ENCODE assay signal across 15 cellular contexts in genomic region chr6:101779051-101779844, GRCh38.
DNase-seq lines count a peak whose midpoint lies in the region; ATAC-seq and TF ChIP-seq lines count a peak whose summit lies in the region.
"Had no signal": no experiment of that assay in that cellular context is flagged by ENCODE, and none has a peak within 500 bp of the region (broad histone marks: within the 10 kb centered on the region; RNA-seq: fewer than 3 reads in every experiment).

No MANE protein-coding gene starts in this region.

- H2BK5ac ChIP-seq in IMR-90 (ENCODE audit: low read depth, low read length, poor library complexity, severe bottlenecking), result no peak overlapping the region

- H3K36me3 ChIP-seq in IMR-90 (ENCODE audit: control insufficient read depth, insufficient read depth, low read length), result no peaks in the 10 kb centered on the region
- no peaks in the 10 kb centered on the region for H3K36me3 ChIP-seq in adipocyte (ENCODE audit: control insufficient read depth, insufficient read depth, low read length, severe bottlenecking)
- H3K36me3 ChIP-seq: left ventricle myocardium inferior had no signal

- no peak overlapping the region for H3K27ac ChIP-seq in IMR-90 (ENCODE audit: insufficient read depth, low read length)
- H3K27ac ChIP-seq: left ventricle myocardium inferior, testis had no signal

- dilution Hi-C loops in IMR-90 (cut with HindIII; ENCODE audit: low sequenced_read_pairs, unreplicated experiment), result no loop called here

- TF ChIP-seq POLR2A in IMR-90 (IDR thresholded peaks at IDR 0.05; ENCODE audit: low read depth, low read length), result no peak

- no peak overlapping the region for H4K91ac ChIP-seq in IMR-90 (ENCODE audit: insufficient read depth, low read depth, low read length)

- no peak overlapping the region for H4K8ac ChIP-seq in IMR-90 (ENCODE audit: low read depth in 2 of 2, low read length in 2 of 2)

- no peaks in the 10 kb centered on the region for H3K4me1 ChIP-seq in IMR-90 (ENCODE audit: control insufficient read depth, insufficient read depth, low read length)
- H3K4me1 ChIP-seq in adipocyte (ENCODE audit: control insufficient read depth, insufficient read depth, low read length), result peaks cover 16% of the 10 kb centered on the region
- H3K4me1 ChIP-seq: testis had no signal

- CTCF ChIA-PET in IMR-90 (lab: Yijun Ruan, JAX), result interaction anchor here (0.8 kb wide), 1 partner anchor 77 kb away, joined by 3 read pairs; no protein-coding TSS in a partner anchor

- in situ Hi-C loops in Caki2 (cut with HindIII; ENCODE audit: low pct_unique_long_range_greater_than_20kb, low sequenced_read_pairs) (no loop called here), IMR-90 (cut with MboI; ENCODE audit: low sequenced_read_pairs) (no loop called here)

- TF ChIP-seq CTCF in IMR-90 (conservative IDR thresholded peaks at IDR 0.05; ENCODE audit: low read depth, low read length), result no peak

- DNase-seq in Caki2 (ENCODE audit: low read depth) (peak; percentile 6), IMR-90 (peak; percentile 52), adipocyte (ENCODE audit: low read depth) (peak; percentile 66), glomerular visceral epithelial cell (ENCODE audit: extremely low spot score) (peak; percentile 21), Ammon's horn (ENCODE audit: low spot score) (no peak), pons (ENCODE audit: low spot score) (no peak), islet precursor cell (no peak)
- DNase-seq: activated effector memory CD4-positive, alpha-beta T cell treated with Interleukin-2 at 50 U/mL for 16 hours; erythroblast; left ventricle myocardium inferior; NCI-H1105; NCI-H2171; SHP77; testis had no signal

- H4K5ac ChIP-seq in IMR-90 (ENCODE audit: low read depth, low read length), result no peak overlapping the region

- H3K18ac ChIP-seq in IMR-90 (ENCODE audit: low read depth, low read length), result no peak overlapping the region

- no peak overlapping the region for H2BK15ac ChIP-seq in IMR-90 (ENCODE audit: low read depth, low read length)

- H2AFZ ChIP-seq in IMR-90 (replicated peaks; ENCODE audit: low read length, poor library complexity), result no peak overlapping the region

- intact Hi-C loops in IMR-90 (cut with micrococcal nuclease), result loop anchor here (10.0 kb wide), 1 partner anchor 906 kb away; no protein-coding TSS in a partner anchor

- H3K9me3 ChIP-seq in IMR-90 (ENCODE audit: control insufficient read depth, insufficient read depth, low read length), result peaks cover 2% of the 10 kb centered on the region; the same call in 1 of the 2 replicates
- no peaks in the 10 kb centered on the region for H3K9me3 ChIP-seq in adipocyte (ENCODE audit: control insufficient read depth, low read length)
- H3K9me3 ChIP-seq: testis had no signal

- no peak overlapping the region for H3K9ac ChIP-seq in IMR-90 (ENCODE audit: low read depth, low read length)
- H3K9ac ChIP-seq in adipocyte (ENCODE audit: low read length), result no peak overlapping the region

- no peaks in the 10 kb centered on the region for H3K79me1 ChIP-seq in IMR-90 (ENCODE audit: low read depth in 1 of 2, low read length in 2 of 2)

- H2BK20ac ChIP-seq in IMR-90 (ENCODE audit: low read depth, low read length), result no peak overlapping the region

- POLR2A ChIA-PET in IMR-90 (lab: Charles Lee; ENCODE audit: unreplicated experiment), result no interaction called here

- no CpG with 5 or more reads among the region's 1 CpG for WGBS in IMR-90 (ENCODE audit: extremely low coverage in 2 of 2, insufficient read length in 1 of 2), 2 experiments

- no peak overlapping the region for H3K23ac ChIP-seq in IMR-90 (ENCODE audit: low read depth, low read length)

- H3K14ac ChIP-seq in IMR-90 (replicated peaks; ENCODE audit: low read depth, low read length), result no peak overlapping the region

- no peak overlapping the region for H2AK5ac ChIP-seq in IMR-90 (ENCODE audit: low read depth, low read length)

- no peak overlapping the region for H3K4me3 ChIP-seq in IMR-90 (ENCODE audit: insufficient read depth, low read depth, low read length)
- no peak overlapping the region for H3K4me3 ChIP-seq in adipocyte (ENCODE audit: low read length)
- H3K4me3 ChIP-seq: left ventricle myocardium inferior, testis had no signal

- ATAC-seq in IMR-90 (ENCODE audit: low read depth), result no peak
- no peak for ATAC-seq in HG03159 (IDR thresholded peaks at IDR 0.05; ENCODE audit: unreplicated experiment)

- no peaks in the 10 kb centered on the region for H4K20me1 ChIP-seq in IMR-90 (ENCODE audit: insufficient read depth, low read length)

- H2BK120ac ChIP-seq in IMR-90 (ENCODE audit: low read depth, low read length), result no peak overlapping the region

- H3K56ac ChIP-seq in IMR-90 (ENCODE audit: extremely low read depth, insufficient read depth, low read length), result no peak overlapping the region

- 0 out of 2 replicates have a peak, but pooled peaks cover 3% of the 10 kb centered on the region for H3K9me1 ChIP-seq in IMR-90 (ENCODE audit: insufficient read depth, low read length)

- no peak overlapping the region for H2AK9ac ChIP-seq in IMR-90 (replicated peaks; ENCODE audit: low read depth, low read length, poor library complexity)

- no peaks in the 10 kb centered on the region for H3K27me3 ChIP-seq in IMR-90 (ENCODE audit: control insufficient read depth, insufficient read depth, low read length)
- H3K27me3 ChIP-seq in adipocyte (replicated peaks; ENCODE audit: control insufficient read depth, insufficient read depth, low read length), result no peaks in the 10 kb centered on the region
- H3K27me3 ChIP-seq: testis had no signal

- no TSS peak for BruUV-seq in IMR-90 (replicated peaks; lab: Mats Ljungman, UMichigan)

- no peak overlapping the region for H3K4ac ChIP-seq in IMR-90 (ENCODE audit: low read depth, low read length)

- TF ChIP-seq RAD21 in IMR-90 (IDR thresholded peaks at IDR 0.05; ENCODE audit: low read length), result no peak

- H3K4me2 ChIP-seq in IMR-90 (ENCODE audit: low read depth, low read length), result no peak overlapping the region

TF ChIP-seq in IMR-90, 13 proteins besides CTCF, POLR2A, EP300 and RAD21:
- TF ChIP-seq CEBPB (IDR thresholded peaks at IDR 0.05; ENCODE audit: low read depth, low read length), result peak; percentile 45
- TF ChIP-seq MAZ (IDR thresholded peaks at IDR 0.05; ENCODE audit: borderline replicate concordance, low read depth, low read length), result no peak

Comparison
In these comparisons a context has a peak if more than half of its experiments do, and no peak if none do; other contexts are left out.
1. DNase-seq: peak in Caki2 (single experiment), IMR-90 (single experiment), adipocyte (single experiment) and glomerular visceral epithelial cell (single experiment); none in Ammon's horn (single experiment), pons (single experiment) and islet precursor cell (single experiment).